ENCODE assay signal across 8 cellular contexts in genomic region chr11:65497141-65498041, GRCh38. TPM values are rescaled to one million over a fixed set of nuclear protein-coding genes. Genes with fewer than 3 reads are reported as not detected.
DNase-seq lines count a peak whose midpoint lies in the region; ATAC-seq and TF ChIP-seq lines count a peak whose summit lies in the region.

No MANE protein-coding gene starts in this region.

- H3K4me1 ChIP-seq in right lobe of liver, result peaks cover 0 to 45% (median 21%) of the 10 kb centered on the region in 4 donors

- peak overlapping the region; percentile 61 to 75 (median 67) for H3K4me3 ChIP-seq in right lobe of liver

- peaks cover 36% of the 10 kb centered on the region for H3K4me1 Mint-ChIP-seq in activated CD4-positive, alpha-beta T cell treated with anti-CD3 and anti-CD28 coated beads, Interleukin-2, amount 10 ng/mL, durations not matched to agents 7 days and 5 days

- H3K9me3 Mint-ChIP-seq in activated CD4-positive, alpha-beta T cell treated with anti-CD3 and anti-CD28 coated beads, Interleukin-2, amount 10 ng/mL, durations not matched to agents 7 days and 5 days, result no peaks in the 10 kb centered on the region

- intact Hi-C loops in right lobe of liver (cut with DNase I), result loop anchor here in 1 of 2 donors (5.0 kb wide), 1 partner anchor 75 kb away; the partner anchor contains the start of gene NEAT1

- TF ChIP-seq POLR2A in right lobe of liver (IDR thresholded peaks at IDR 0.05), result peak; percentile 85

- H3K27ac ChIP-seq in right lobe of liver, result peak overlapping the region; percentile 99 to 100 (median 100)

- H3K36me3 ChIP-seq in right lobe of liver, result peaks cover 0 to 6% (median 3%) of the 10 kb centered on the region in 4 donors

- WGBS in right lobe of liver (ENCODE audit: insufficient coverage, low coverage, low lambda C conversion rate, missing lambda C conversion rate), result 0% methylated on average over 17 of the region's 61 CpGs

- H3K4me3 Mint-ChIP-seq in activated CD4-positive, alpha-beta T cell treated with anti-CD3 and anti-CD28 coated beads, Interleukin-2, amount 10 ng/mL, durations not matched to agents 7 days and 5 days, result no peak overlapping the region

- no peaks in the 10 kb centered on the region for H3K9me3 ChIP-seq in right lobe of liver

- CTCF ChIA-PET in activated CD4-positive, alpha-beta T cell treated with anti-CD3 and anti-CD28 coated beads, Interleukin-2, amount 10 ng/mL, durations not matched to agents 7 days and 5 days (lab: Charles Lee), result interaction anchor here (0.6 to 6.7 kb wide), 15 partner anchors 9 to 625 kb away, joined by 3 to 67 read pairs (median 4); no protein-coding TSS in a partner anchor

- DNase-seq in C1 segment of cervical spinal cord (lab: John Stamatoyannopoulos, UW), result peak; percentile 85 to 100 (median 98)
- peak; percentile 100 for DNase-seq in NCI-H69 (lab: John Stamatoyannopoulos, UW)
- peak; percentile 97 for DNase-seq in activated CD4-positive, alpha-beta T cell treated with anti-CD3 and anti-CD28 coated beads, Interleukin-2, amount 10 ng/mL, durations not matched to agents 7 days and 5 days
- peak; percentile 95 for DNase-seq in dedifferentiated amniotic fluid mesenchymal stem cell (ENCODE audit: extremely low spot score)
- DNase-seq in right lobe of liver, result peak; percentile 99
- peak; percentile 98 for DNase-seq in stimulated activated CD4-positive, alpha-beta T cell treated with anti-CD3 and anti-CD28 coated beads, Interleukin-4, amount 100 ng/mL, for 24 hours

- no peaks in the 10 kb centered on the region for H3K27me3 ChIP-seq in right lobe of liver

- ATAC-seq in GM19395 (IDR thresholded peaks at IDR 0.05; ENCODE audit: unreplicated experiment) (peak; percentile 52), HG03521 (IDR thresholded peaks at IDR 0.05; ENCODE audit: unreplicated experiment) (peak; percentile 66), right lobe of liver (peak; percentile 65 to 90 (median 82))

- peaks cover 1% of the 10 kb centered on the region for H3K27me3 Mint-ChIP-seq in activated CD4-positive, alpha-beta T cell treated with anti-CD3 and anti-CD28 coated beads, Interleukin-2, amount 10 ng/mL, durations not matched to agents 7 days and 5 days

- POLR2A ChIA-PET in activated CD4-positive, alpha-beta T cell treated with anti-CD3 and anti-CD28 coated beads, Interleukin-2, amount 10 ng/mL, durations not matched to agents 7 days and 5 days (lab: Charles Lee), result interaction anchor here (0.7 to 15.5 kb wide), 9 partner anchors 9 to 117 kb away, joined by 3 to 781 read pairs (median 7); partner anchors contain the start of genes NEAT1 and SCYL1

- no peaks in the 10 kb centered on the region for H3K36me3 Mint-ChIP-seq in activated CD4-positive, alpha-beta T cell treated with anti-CD3 and anti-CD28 coated beads, Interleukin-2, amount 10 ng/mL, durations not matched to agents 7 days and 5 days (ENCODE audit: low read depth)

- peak in 1 of 4 donors; percentile 10 for TF ChIP-seq CTCF in right lobe of liver (IDR thresholded peaks at IDR 0.05)

- H3K27ac Mint-ChIP-seq in activated CD4-positive, alpha-beta T cell treated with anti-CD3 and anti-CD28 coated beads, Interleukin-2, amount 10 ng/mL, durations not matched to agents 7 days and 5 days, result no peak overlapping the region

RNA-seq across cellular contexts. Expression of gene MALAT1, which starts 1.5 kb away (rescaled TPM):
- 1,000 to 10,000 TPM; 7,183 to 8,252 TPM for total RNA-seq in activated CD4-positive, alpha-beta T cell treated with anti-CD3 and anti-CD28 coated beads, Interleukin-2, amount 10 ng/mL, durations not matched to agents 7 days and 5 days
- total RNA-seq in right lobe of liver, result 1,000 to 10,000 TPM; 2,716 to 5,163 (median 3,933) TPM

RNA-seq across cellular contexts. Expression of gene SCYL1, which starts 27.5 kb away (rescaled TPM):
- total RNA-seq in activated CD4-positive, alpha-beta T cell treated with anti-CD3 and anti-CD28 coated beads, Interleukin-2, amount 10 ng/mL, durations not matched to agents 7 days and 5 days, result 10 to 100 TPM; 59.1 to 62.1 TPM
- total RNA-seq in right lobe of liver, result 10 to 100 TPM; 51.3 to 82.3 (median 57.0) TPM

Comparison
In these comparisons a context has a peak if more than half of its experiments do, and no peak if none do; other contexts are left out.
1. Peak in every context shown above with its lines: DNase-seq, ATAC-seq, H3K4me3 ChIP-seq and H3K27ac ChIP-seq.